Comparison of ENCODE assay signal across 2 cellular contexts in the genomic region with DNA sequence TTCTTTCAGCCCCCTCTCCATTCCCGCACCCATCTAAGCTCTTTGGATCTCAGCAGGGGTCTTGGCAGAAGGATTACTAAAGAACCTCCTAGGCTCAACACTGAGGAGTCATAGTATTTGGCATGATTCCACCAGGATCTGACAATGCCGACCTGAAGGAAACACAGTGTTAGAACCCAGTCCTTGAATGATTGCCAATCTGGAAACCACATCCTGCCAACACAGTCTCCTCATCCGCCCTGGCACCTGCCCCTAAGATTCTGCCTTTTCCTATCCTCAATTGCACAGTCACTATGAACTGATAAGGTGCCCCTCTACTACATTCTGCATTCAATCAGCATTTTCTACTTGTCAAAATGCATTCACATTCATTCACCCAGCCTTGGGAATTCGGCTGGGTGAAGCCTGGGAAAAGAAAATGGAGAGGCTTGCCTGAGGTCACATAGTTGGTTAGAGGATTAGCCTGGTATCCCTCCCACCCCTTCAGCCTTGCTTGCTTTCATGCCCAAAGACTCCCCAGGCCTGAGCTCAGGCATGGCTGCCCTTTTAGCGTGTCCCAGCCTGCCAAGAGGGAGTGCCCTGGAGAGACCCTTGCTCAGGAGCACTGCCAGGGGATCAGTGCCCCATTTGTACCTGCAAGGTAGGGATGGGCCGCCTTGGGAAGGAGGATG.
TF ChIP-seq lines count a peak whose summit lies in the region.

No MANE protein-coding gene starts in this region.

TF ChIP-seq in HCT116, 20 proteins besides CTCF, POLR2A, EP300 and RAD21 (continued from another document):
- TF ChIP-seq ZNF274 (IDR thresholded peaks at IDR 0.05; ENCODE audit: low read depth, low read length) (no peak), MAX (IDR thresholded peaks at IDR 0.05) (0 out of 2 replicates have a peak, but pooled peaks have one; percentile 21), TCF7L2 (IDR thresholded peaks at IDR 0.05; ENCODE audit: borderline replicate concordance, extremely low read depth, insufficient read depth, insufficient read length) (peak; percentile 98), CEBPB (IDR thresholded peaks at IDR 0.05; ENCODE audit: low read depth) (peak; percentile 63), FOSL1 (IDR thresholded peaks at IDR 0.05; ENCODE audit: low read depth) (peak; percentile 52), EZH2 (IDR thresholded peaks at IDR 0.05) (no peak), EGR1 (IDR thresholded peaks at IDR 0.05; ENCODE audit: low read depth) (no peak), ATF3 (IDR thresholded peaks at IDR 0.05) (no peak), EZH2phosphoT487 (IDR thresholded peaks at IDR 0.05; ENCODE audit: borderline replicate concordance) (no peak), POLR2AphosphoS5 (IDR thresholded peaks at IDR 0.05; ENCODE audit: low read depth, low read length) (peak; percentile 57), ELF1 (IDR thresholded peaks at IDR 0.05; ENCODE audit: borderline replicate concordance, low read depth) (no peak), SRF (IDR thresholded peaks at IDR 0.05; ENCODE audit: low read depth) (no peak), ZFX (IDR thresholded peaks at IDR 0.05) (no peak)
- TF ChIP-seq, protein P1, sequence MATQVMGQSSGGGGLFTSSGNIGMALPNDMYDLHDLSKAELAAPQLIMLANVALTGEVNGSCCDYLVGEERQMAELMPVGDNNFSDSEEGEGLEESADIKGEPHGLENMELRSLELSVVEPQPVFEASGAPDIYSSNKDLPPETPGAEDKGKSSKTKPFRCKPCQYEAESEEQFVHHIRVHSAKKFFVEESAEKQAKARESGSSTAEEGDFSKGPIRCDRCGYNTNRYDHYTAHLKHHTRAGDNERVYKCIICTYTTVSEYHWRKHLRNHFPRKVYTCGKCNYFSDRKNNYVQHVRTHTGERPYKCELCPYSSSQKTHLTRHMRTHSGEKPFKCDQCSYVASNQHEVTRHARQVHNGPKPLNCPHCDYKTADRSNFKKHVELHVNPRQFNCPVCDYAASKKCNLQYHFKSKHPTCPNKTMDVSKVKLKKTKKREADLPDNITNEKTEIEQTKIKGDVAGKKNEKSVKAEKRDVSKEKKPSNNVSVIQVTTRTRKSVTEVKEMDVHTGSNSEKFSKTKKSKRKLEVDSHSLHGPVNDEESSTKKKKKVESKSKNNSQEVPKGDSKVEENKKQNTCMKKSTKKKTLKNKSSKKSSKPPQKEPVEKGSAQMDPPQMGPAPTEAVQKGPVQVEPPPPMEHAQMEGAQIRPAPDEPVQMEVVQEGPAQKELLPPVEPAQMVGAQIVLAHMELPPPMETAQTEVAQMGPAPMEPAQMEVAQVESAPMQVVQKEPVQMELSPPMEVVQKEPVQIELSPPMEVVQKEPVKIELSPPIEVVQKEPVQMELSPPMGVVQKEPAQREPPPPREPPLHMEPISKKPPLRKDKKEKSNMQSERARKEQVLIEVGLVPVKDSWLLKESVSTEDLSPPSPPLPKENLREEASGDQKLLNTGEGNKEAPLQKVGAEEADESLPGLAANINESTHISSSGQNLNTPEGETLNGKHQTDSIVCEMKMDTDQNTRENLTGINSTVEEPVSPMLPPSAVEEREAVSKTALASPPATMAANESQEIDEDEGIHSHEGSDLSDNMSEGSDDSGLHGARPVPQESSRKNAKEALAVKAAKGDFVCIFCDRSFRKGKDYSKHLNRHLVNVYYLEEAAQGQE (IDR thresholded peaks at IDR 0.05; ENCODE audit: low read depth) = no peak

TF ChIP-seq in SK-N-SH treated with all-trans-retinoic acid at 6 μM for 48 hours, 23 proteins besides CTCF, POLR2A, EP300 and RAD21 (continued from another document):
- TF ChIP-seq ARNTL (CRISPR knock-in tag; IDR thresholded peaks at IDR 0.05; ENCODE audit: borderline replicate concordance, low read depth) = no peak
- no peak for TF ChIP-seq TOX (CRISPR knock-in tag; IDR thresholded peaks at IDR 0.05; ENCODE audit: borderline replicate concordance)
- TF ChIP-seq ISL1 (CRISPR knock-in tag; IDR thresholded peaks at IDR 0.05) = no peak
- TF ChIP-seq, protein P2, sequence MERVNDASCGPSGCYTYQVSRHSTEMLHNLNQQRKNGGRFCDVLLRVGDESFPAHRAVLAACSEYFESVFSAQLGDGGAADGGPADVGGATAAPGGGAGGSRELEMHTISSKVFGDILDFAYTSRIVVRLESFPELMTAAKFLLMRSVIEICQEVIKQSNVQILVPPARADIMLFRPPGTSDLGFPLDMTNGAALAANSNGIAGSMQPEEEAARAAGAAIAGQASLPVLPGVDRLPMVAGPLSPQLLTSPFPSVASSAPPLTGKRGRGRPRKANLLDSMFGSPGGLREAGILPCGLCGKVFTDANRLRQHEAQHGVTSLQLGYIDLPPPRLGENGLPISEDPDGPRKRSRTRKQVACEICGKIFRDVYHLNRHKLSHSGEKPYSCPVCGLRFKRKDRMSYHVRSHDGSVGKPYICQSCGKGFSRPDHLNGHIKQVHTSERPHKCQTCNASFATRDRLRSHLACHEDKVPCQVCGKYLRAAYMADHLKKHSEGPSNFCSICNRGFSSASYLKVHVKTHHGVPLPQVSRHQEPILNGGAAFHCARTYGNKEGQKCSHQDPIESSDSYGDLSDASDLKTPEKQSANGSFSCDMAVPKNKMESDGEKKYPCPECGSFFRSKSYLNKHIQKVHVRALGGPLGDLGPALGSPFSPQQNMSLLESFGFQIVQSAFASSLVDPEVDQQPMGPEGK (CRISPR knock-in tag; IDR thresholded peaks at IDR 0.05; ENCODE audit: borderline replicate concordance) = no peak
- TF ChIP-seq TCF4 (CRISPR knock-in tag; IDR thresholded peaks at IDR 0.05; ENCODE audit: borderline replicate concordance) = no peak
- no peak for TF ChIP-seq RARB (CRISPR knock-in tag; IDR thresholded peaks at IDR 0.05)
- TF ChIP-seq ZFP30 (CRISPR knock-in tag; IDR thresholded peaks at IDR 0.05) = no peak
- TF ChIP-seq CREB5 (CRISPR knock-in tag; IDR thresholded peaks at IDR 0.05; ENCODE audit: low read depth) = no peak
